10 cellular contexts compared by ENCODE assay signal in the genomic region with DNA sequence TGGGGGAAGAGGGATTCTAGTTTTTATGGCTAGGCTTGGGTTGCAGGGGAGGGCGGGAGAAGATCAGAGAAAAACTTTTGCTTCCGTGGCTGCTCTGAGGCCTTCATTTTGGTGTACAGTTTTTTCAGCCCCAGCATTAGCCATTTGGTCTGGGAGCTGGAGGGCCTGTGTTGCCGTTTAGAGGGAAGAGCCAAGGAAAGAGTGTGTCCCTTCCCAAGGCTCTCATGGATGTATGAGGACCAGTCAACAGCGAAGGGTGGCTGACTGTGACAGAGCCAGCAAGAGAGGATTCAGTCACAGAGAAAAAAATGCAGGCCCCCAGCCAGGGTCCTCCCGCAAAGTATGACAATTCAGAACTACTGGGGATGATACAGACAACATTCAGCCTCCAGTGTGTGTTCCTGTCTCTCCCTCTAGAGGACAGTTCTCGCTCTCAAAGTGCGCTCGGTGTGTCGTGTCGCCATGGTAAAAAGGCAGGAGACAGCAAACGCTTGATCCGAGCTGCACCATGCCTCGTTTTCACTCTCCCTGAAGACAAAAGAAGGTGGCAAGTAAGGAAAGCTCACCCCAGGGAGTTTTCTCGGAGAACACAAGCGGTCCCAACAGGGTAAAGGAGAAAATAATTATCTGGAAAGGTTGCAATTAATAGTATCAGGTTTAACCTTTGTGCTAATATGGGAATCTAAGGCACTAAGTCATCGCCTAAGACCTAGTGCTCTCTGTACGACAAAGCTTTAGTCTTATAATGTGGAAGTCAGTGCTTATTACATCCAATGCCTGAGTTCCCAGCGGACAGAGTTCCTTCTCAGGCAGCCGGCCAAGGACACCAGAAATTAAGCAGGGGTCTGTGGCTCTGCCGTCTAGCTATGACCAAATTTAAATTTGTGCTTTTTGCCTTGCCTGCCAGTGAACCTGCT.
DNase-seq lines count a peak whose midpoint lies in the region; ATAC-seq, FAIRE-seq and TF ChIP-seq lines count a peak whose summit lies in the region.
"Had no signal": no experiment of that assay in that cellular context is flagged by ENCODE, and none has a peak within 500 bp of the region (broad histone marks: within the 10 kb centered on the region; RNA-seq: fewer than 3 reads in every experiment).

No MANE protein-coding gene starts in this region.

- H3K79me2 ChIP-seq in K562 (ENCODE audit: control insufficient read depth, insufficient read depth, low read length), result no peaks in the 10 kb centered on the region

- H3K9me3 ChIP-seq in K562 (replicated peaks; ENCODE audit: control insufficient read depth, insufficient read depth, low read depth, low read length), result no peaks in the 10 kb centered on the region
- no peaks in the 10 kb centered on the region for H3K9me3 ChIP-seq in iPS-18a (ENCODE audit: control insufficient read depth, low read depth, low read length)
- no peaks in the 10 kb centered on the region for H3K9me3 ChIP-seq in gastrocnemius medialis

- no TSS peak for BruUV-seq in K562 (replicated peaks; lab: Mats Ljungman, UMichigan)

- ATAC-seq in K562 (peak; percentile 99), gastrocnemius medialis (peak; percentile 96 to 98), esophagus mucosa (no peak)

- TF ChIP-seq POLR2A in K562 (conservative IDR thresholded peaks at IDR 0.05) (no peak), gastrocnemius medialis (IDR thresholded peaks at IDR 0.05) (no peak)

- intact Hi-C loops in K562 (cut with micrococcal nuclease), result loop anchor here (10.0 kb wide), 1 partner anchor 486 kb away; no protein-coding TSS in a partner anchor
- intact Hi-C loops in gastrocnemius medialis (cut with DNase I; ENCODE audit: low total_unique reads), result loop anchor here (1.0 to 5.0 kb wide), 4 partner anchors 56 to 224 kb away; no protein-coding TSS in a partner anchor

- peak overlapping the region; percentile 83 for H2AFZ ChIP-seq in K562 (ENCODE audit: low read depth, low read length)

- FAIRE-seq in K562 (lab: Jason Lieb, UNC), result peak; percentile 95

- POLR2A ChIA-PET in K562 (lab: Yijun Ruan, JAX), result interaction anchor here (1.0 kb wide), 2 partner anchors 9 to 232 kb away, joined by 3 read pairs; no protein-coding TSS in a partner anchor

- 31% methylated on average over 20 of the region's 20 CpGs for WGBS in K562 (ENCODE audit: insufficient coverage, low coverage, missing lambda C conversion rate)

- H3K36me3 ChIP-seq in K562 (ENCODE audit: control insufficient read depth, insufficient read depth, low read length) (no peaks in the 10 kb centered on the region), iPS-18a (ENCODE audit: control insufficient read depth, low read depth, low read length) (no peaks in the 10 kb centered on the region), gastrocnemius medialis (no peaks in the 10 kb centered on the region)

- in situ Hi-C loops in K562 (cut with MboI) (no loop called here), gastrocnemius medialis (cut with MboI; ENCODE audit: low sequenced_read_pairs in 4 of 4) (loop anchor here in 3 of 4 donors (10.0 to 25.0 kb wide), 4 partner anchors 104 to 486 kb away; a partner anchor contains a TSS)

- TF ChIP-seq RAD21 in K562 (CRISPR knock-in tag; conservative IDR thresholded peaks at IDR 0.05 in 1 of 2, IDR thresholded peaks at IDR 0.05 in 1 of 2), result peak; percentile 77 to 82

- peak; percentile 8 for DNase-seq in HuH-7.5 (ENCODE audit: low spot score)
- peak; percentile 13 to 76 (median 31) for DNase-seq in K562 (ENCODE audit: extremely low read depth in 1 of 4, low spot score in 3 of 4)
- DNase-seq in gastrocnemius medialis, result peak; percentile 56 to 62
- no peak for DNase-seq in HCEC 1CT
- DNase-seq in SIG-M5 (lab: John Stamatoyannopoulos, UW), result no peak
- no peak for DNase-seq in SIG-M5 treated with dmso at 0.1 percent for 504 hours (lab: John Stamatoyannopoulos, UW; ENCODE audit: unreplicated experiment)
- DNase-seq: NCI-H187 treated with DMSO at 0.1 percent for 48 hours had no signal

- no peaks in the 10 kb centered on the region for H3K9me1 ChIP-seq in K562 (ENCODE audit: control insufficient read depth, insufficient read depth, low read length)

- CTCF ChIA-PET in K562 (lab: Yijun Ruan, JAX; ENCODE audit: low intra/inter-chr PET ratio), result no interaction called here

- H3K4me2 ChIP-seq in K562 (ENCODE audit: insufficient read depth, low read length), result peak overlapping the region; percentile 44

- no peak overlapping the region for H3K4me3 ChIP-seq in K562
- peak overlapping the region; percentile 24 for H3K4me3 ChIP-seq in iPS-18a (ENCODE audit: low read length)
- peak overlapping the region in 3 of 4 donors; percentile 5 to 42 (median 20) for H3K4me3 ChIP-seq in gastrocnemius medialis
- H3K4me3 ChIP-seq: skin epidermis had no signal

- peak; percentile 60 to 72 (median 61) for TF ChIP-seq CTCF in K562 (IDR thresholded peaks at IDR 0.05 in 2 of 3, conservative IDR thresholded peaks at IDR 0.05 in 1 of 3; ENCODE audit: insufficient read depth in 2 of 3, low read depth in 1 of 3, low read length in 3 of 3)
- peak; percentile 29 to 69 (median 35) for TF ChIP-seq CTCF in gastrocnemius medialis (IDR thresholded peaks at IDR 0.05 in 4 of 5, conservative IDR thresholded peaks at IDR 0.05 in 1 of 5)

- H3K9ac ChIP-seq in K562 (ENCODE audit: insufficient read depth in 1 of 2, low read depth in 2 of 2, low read length in 2 of 2), result peak overlapping the region in 1 of 2 experiments; percentile 37; a peak in 1 of 4 replicates
- no peak overlapping the region for H3K9ac ChIP-seq in iPS-18a (ENCODE audit: low read length)

- H4K20me1 ChIP-seq in K562 (replicated peaks; ENCODE audit: control insufficient read depth, insufficient read depth, low read length), result no peaks in the 10 kb centered on the region

- no peak for TF ChIP-seq EP300 in K562 (IDR thresholded peaks at IDR 0.05; ENCODE audit: low read length)

- no peaks in the 10 kb centered on the region for H3K27me3 ChIP-seq in K562 (ENCODE audit: control insufficient read depth in 2 of 2, insufficient read depth in 2 of 2, low read length in 2 of 2)
- H3K27me3 ChIP-seq in iPS-18a (ENCODE audit: control insufficient read depth, insufficient read depth, low read length), result no peaks in the 10 kb centered on the region
- no peaks in the 10 kb centered on the region for H3K27me3 ChIP-seq in gastrocnemius medialis

- peak overlapping the region; percentile 6; the same call in 1 of the 3 replicates for H3K27ac ChIP-seq in K562 (ENCODE audit: extremely low read depth, low read depth, low read length)
- H3K27ac ChIP-seq in iPS-18a (ENCODE audit: low read length), result no peak overlapping the region
- peak overlapping the region in 2 of 4 donors; percentile 15 to 62 for H3K27ac ChIP-seq in gastrocnemius medialis

- no peaks in the 10 kb centered on the region for H3K4me1 ChIP-seq in K562 (replicated peaks in 1 of 2; ENCODE audit: control insufficient read depth in 2 of 2, insufficient read depth in 2 of 2, low read length in 2 of 2)
- H3K4me1 ChIP-seq in iPS-18a (ENCODE audit: control insufficient read depth, low read depth, low read length), result peaks cover 5% of the 10 kb centered on the region
- peaks cover 6 to 9% of the 10 kb centered on the region in 2 donors for H3K4me1 ChIP-seq in gastrocnemius medialis

TF ChIP-seq in K562, 482 proteins besides CTCF, POLR2A, EP300 and RAD21 (continues in another document):
- TF ChIP-seq, protein P1, sequence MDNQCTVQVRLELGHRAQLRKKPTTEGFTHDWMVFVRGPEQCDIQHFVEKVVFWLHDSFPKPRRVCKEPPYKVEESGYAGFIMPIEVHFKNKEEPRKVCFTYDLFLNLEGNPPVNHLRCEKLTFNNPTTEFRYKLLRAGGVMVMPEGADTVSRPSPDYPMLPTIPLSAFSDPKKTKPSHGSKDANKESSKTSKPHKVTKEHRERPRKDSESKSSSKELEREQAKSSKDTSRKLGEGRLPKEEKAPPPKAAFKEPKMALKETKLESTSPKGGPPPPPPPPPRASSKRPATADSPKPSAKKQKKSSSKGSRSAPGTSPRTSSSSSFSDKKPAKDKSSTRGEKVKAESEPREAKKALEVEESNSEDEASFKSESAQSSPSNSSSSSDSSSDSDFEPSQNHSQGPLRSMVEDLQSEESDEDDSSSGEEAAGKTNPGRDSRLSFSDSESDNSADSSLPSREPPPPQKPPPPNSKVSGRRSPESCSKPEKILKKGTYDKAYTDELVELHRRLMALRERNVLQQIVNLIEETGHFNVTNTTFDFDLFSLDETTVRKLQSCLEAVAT (IDR thresholded peaks at IDR 0.05), result no peak
- TF ChIP-seq STAG1 (CRISPR knock-in tag; IDR thresholded peaks at IDR 0.05; ENCODE audit: borderline replicate concordance), result no peak
- TF ChIP-seq, protein P2, sequence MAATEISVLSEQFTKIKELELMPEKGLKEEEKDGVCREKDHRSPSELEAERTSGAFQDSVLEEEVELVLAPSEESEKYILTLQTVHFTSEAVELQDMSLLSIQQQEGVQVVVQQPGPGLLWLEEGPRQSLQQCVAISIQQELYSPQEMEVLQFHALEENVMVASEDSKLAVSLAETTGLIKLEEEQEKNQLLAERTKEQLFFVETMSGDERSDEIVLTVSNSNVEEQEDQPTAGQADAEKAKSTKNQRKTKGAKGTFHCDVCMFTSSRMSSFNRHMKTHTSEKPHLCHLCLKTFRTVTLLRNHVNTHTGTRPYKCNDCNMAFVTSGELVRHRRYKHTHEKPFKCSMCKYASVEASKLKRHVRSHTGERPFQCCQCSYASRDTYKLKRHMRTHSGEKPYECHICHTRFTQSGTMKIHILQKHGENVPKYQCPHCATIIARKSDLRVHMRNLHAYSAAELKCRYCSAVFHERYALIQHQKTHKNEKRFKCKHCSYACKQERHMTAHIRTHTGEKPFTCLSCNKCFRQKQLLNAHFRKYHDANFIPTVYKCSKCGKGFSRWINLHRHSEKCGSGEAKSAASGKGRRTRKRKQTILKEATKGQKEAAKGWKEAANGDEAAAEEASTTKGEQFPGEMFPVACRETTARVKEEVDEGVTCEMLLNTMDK (IDR thresholded peaks at IDR 0.05; ENCODE audit: borderline replicate concordance, insufficient read depth, low read depth, low read length, poor library complexity, severe bottlenecking), result no peak
- TF ChIP-seq ZNF384 (IDR thresholded peaks at IDR 0.05; ENCODE audit: low read depth, low read length), result peak; percentile 76
- TF ChIP-seq NFRKB (IDR thresholded peaks at IDR 0.05; ENCODE audit: low read depth), result no peak
- TF ChIP-seq, protein P3, sequence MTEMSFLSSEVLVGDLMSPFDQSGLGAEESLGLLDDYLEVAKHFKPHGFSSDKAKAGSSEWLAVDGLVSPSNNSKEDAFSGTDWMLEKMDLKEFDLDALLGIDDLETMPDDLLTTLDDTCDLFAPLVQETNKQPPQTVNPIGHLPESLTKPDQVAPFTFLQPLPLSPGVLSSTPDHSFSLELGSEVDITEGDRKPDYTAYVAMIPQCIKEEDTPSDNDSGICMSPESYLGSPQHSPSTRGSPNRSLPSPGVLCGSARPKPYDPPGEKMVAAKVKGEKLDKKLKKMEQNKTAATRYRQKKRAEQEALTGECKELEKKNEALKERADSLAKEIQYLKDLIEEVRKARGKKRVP (CRISPR knock-in tag; IDR thresholded peaks at IDR 0.05), result no peak
- TF ChIP-seq TCFL5 (CRISPR knock-in tag; conservative IDR thresholded peaks at IDR 0.05), result no peak
- TF ChIP-seq SMARCA5 (IDR thresholded peaks at IDR 0.05), result no peak

Comparison
In these comparisons a context has a peak if more than half of its experiments do, and no peak if none do; other contexts are left out.
1. DNase-seq: peak in HuH-7.5 (single experiment), K562 (4 of 4) and gastrocnemius medialis (2 of 2); none in HCEC 1CT (single experiment), SIG-M5 (single experiment) and SIG-M5 treated with dmso at 0.1 percent for 504 hours (single experiment).